Comparison of ENCODE assay signal across 20 cellular contexts in genomic region chr2:237218756-237219155, GRCh38.
DNase-seq lines count a peak whose midpoint lies in the region; ATAC-seq and TF ChIP-seq lines count a peak whose summit lies in the region.
"Had no signal": no experiment of that assay in that cellular context is flagged by ENCODE, and none has a peak within 500 bp of the region (broad histone marks: within the 10 kb centered on the region; RNA-seq: fewer than 3 reads in every experiment).

No MANE protein-coding gene starts in this region.

- no peak for ATAC-seq in GM23338
- no peak for ATAC-seq in T-cell (replicated peaks in 1 of 4)
- no peak for ATAC-seq in HG02588 (IDR thresholded peaks at IDR 0.05; ENCODE audit: unreplicated experiment)
- ATAC-seq: activated naive CD4-positive, alpha-beta T cell treated with anti-CD3 and anti-CD28 coated beads, Interleukin-2, amount 50 U/mL, for 72 hours; left lobe of liver had no signal

- in situ Hi-C loops in GM13977 (cut with MboI; ENCODE audit: low pct_unique_long_range_greater_than_20kb, low sequenced_read_pairs, unreplicated experiment): no loop called here

- DNase-seq in GM23338 (ENCODE audit: low spot score) (no peak), RPMI7951 (ENCODE audit: low read depth) (peak; percentile 59), fibroblast of mammary gland (ENCODE audit: low read depth) (peak; percentile 85), suprapubic skin (ENCODE audit: low spot score in 2 of 2) (no peak), T-cell (no peak), GM13977 (ENCODE audit: low spot score) (no peak)
- DNase-seq: activated CD4-positive, alpha-beta T cell treated with anti-CD3 and anti-CD28 coated beads, Interleukin-2, amount 50 U/mL, for 1 hour; GF-D8; Karpas-422; midbrain; NCI-H187 treated with DMSO at 0.1 percent for 48 hours; SHP77; sigmoid colon had no signal

- peaks cover 32% of the 10 kb centered on the region for H3K4me1 Mint-ChIP-seq in GM23338
- no peaks in the 10 kb centered on the region for H3K4me1 Mint-ChIP-seq in T-cell
- H3K4me1 Mint-ChIP-seq: B cell had no signal

- peaks cover 4% of the 10 kb centered on the region; the same call in 1 of the 2 replicates for H3K9me2 ChIP-seq in GM23338 (ENCODE audit: insufficient read depth)

- H3K4me1 ChIP-seq in GM23338 (ENCODE audit: insufficient read depth) (peaks cover 12% of the 10 kb centered on the region; the same call in 1 of the 2 replicates), suprapubic skin (peaks cover 25% of the 10 kb centered on the region)

- TF ChIP-seq CTCF in GM23338 (conservative IDR thresholded peaks at IDR 0.05; ENCODE audit: low read depth in 2 of 2) (no peak), fibroblast of mammary gland (conservative IDR thresholded peaks at IDR 0.05; ENCODE audit: control insufficient read depth, insufficient read depth, low read depth, low read length) (no peak), suprapubic skin (IDR thresholded peaks at IDR 0.05) (no peak), GM13977 (IDR thresholded peaks at IDR 0.05; ENCODE audit: extremely low read depth, insufficient read depth, missing control alignments) (no peak)

- TF ChIP-seq POLR2A in suprapubic skin (IDR thresholded peaks at IDR 0.05): no peak

- H3K36me3 Mint-ChIP-seq in GM23338 (ENCODE audit: low read depth) (no peaks in the 10 kb centered on the region; the same call in 2 of the 3 replicates), T-cell (no peaks in the 10 kb centered on the region)
- H3K36me3 Mint-ChIP-seq: activated naive CD4-positive, alpha-beta T cell treated with anti-CD3 and anti-CD28 coated beads, Interleukin-2, amount 50 U/mL, for 72 hours; natural killer cell treated with Interleukin-12 subunit alpha and Interleukin-12 subunit beta and Interleukin-15 and Interleukin-18, amount 100 ng/mL, for 72 hours had no signal

- H3K4me3 ChIP-seq in GM23338 (no peak overlapping the region), fibroblast of mammary gland (ENCODE audit: control insufficient read depth, low read depth, low read length) (no peak overlapping the region), suprapubic skin (no peak overlapping the region)
- H3K4me3 ChIP-seq: ascending aorta, sigmoid colon had no signal

- no peak for TF ChIP-seq EP300 in suprapubic skin (IDR thresholded peaks at IDR 0.05)

- H3F3A ChIP-seq in GM23338 (replicated peaks; ENCODE audit: low read depth): no peaks in the 10 kb centered on the region

- H3K36me3 ChIP-seq in GM23338 (ENCODE audit: insufficient read depth): no peaks in the 10 kb centered on the region
- no peaks in the 10 kb centered on the region for H3K36me3 ChIP-seq in suprapubic skin
- H3K36me3 ChIP-seq: ascending aorta, sigmoid colon had no signal

- H4K20me1 ChIP-seq in GM23338 (replicated peaks; ENCODE audit: insufficient read depth): no peaks in the 10 kb centered on the region

- H3K27ac Mint-ChIP-seq in GM23338: peak overlapping the region; percentile 82; the same call in 1 of the 2 replicates
- no peak overlapping the region for H3K27ac Mint-ChIP-seq in T-cell
- H3K27ac Mint-ChIP-seq: activated naive CD4-positive, alpha-beta T cell treated with anti-CD3 and anti-CD28 coated beads, Interleukin-2, amount 50 U/mL, for 72 hours; B cell; natural killer cell treated with Interleukin-12 subunit alpha and Interleukin-12 subunit beta and Interleukin-15 and Interleukin-18, amount 100 ng/mL, for 72 hours had no signal

- H3K4me2 ChIP-seq in GM23338: peak overlapping the region; percentile 11; the same call in 1 of the 2 replicates

- CTCF ChIA-PET in T-cell (lab: Charles Lee): no interaction called here

- H3K9me3 ChIP-seq in suprapubic skin: no peaks in the 10 kb centered on the region
- H3K9me3 ChIP-seq: ascending aorta, sigmoid colon had no signal

- peaks cover 3% of the 10 kb centered on the region for H3K27me3 Mint-ChIP-seq in GM23338 (ENCODE audit: insufficient read depth, low read depth, poor library complexity)
- peaks cover 16 to 17% of the 10 kb centered on the region in 2 donors for H3K27me3 Mint-ChIP-seq in T-cell

- no peak overlapping the region for H2AFZ ChIP-seq in GM23338

- H3K79me2 ChIP-seq in GM23338 (replicated peaks; ENCODE audit: insufficient read depth): no peaks in the 10 kb centered on the region

- H3K27ac ChIP-seq in GM23338 (ENCODE audit: low read depth): no peak overlapping the region
- H3K27ac ChIP-seq in suprapubic skin: peak overlapping the region; percentile 70
- H3K27ac ChIP-seq: ascending aorta, VCaP had no signal

- H3K4me3 Mint-ChIP-seq in GM23338 (no peak overlapping the region), T-cell (no peak overlapping the region)
- H3K4me3 Mint-ChIP-seq: B cell; natural killer cell treated with Interleukin-12 subunit alpha and Interleukin-12 subunit beta and Interleukin-15 and Interleukin-18, amount 100 ng/mL, for 72 hours had no signal

- 52% methylated on average over 2 of the region's 2 CpGs for WGBS in suprapubic skin

- POLR2A ChIA-PET in T-cell (lab: Charles Lee): no interaction called here

- H3K9me3 Mint-ChIP-seq in GM23338 (peaks cover 2% of the 10 kb centered on the region; the same call in 2 of the 3 replicates), T-cell (no peaks in the 10 kb centered on the region)
- H3K9me3 Mint-ChIP-seq: activated naive CD4-positive, alpha-beta T cell treated with anti-CD3 and anti-CD28 coated beads, Interleukin-2, amount 50 U/mL, for 72 hours; natural killer cell treated with Interleukin-12 subunit alpha and Interleukin-12 subunit beta and Interleukin-15 and Interleukin-18, amount 100 ng/mL, for 72 hours had no signal

- H3K27me3 ChIP-seq in GM23338 (ENCODE audit: insufficient read depth): no peaks in the 10 kb centered on the region
- no peaks in the 10 kb centered on the region for H3K27me3 ChIP-seq in suprapubic skin
- H3K27me3 ChIP-seq: ascending aorta, sigmoid colon had no signal

TF ChIP-seq in GM23338, 12 proteins besides CTCF, POLR2A, EP300 and RAD21:
- no peak for TF ChIP-seq JUNB (IDR thresholded peaks at IDR 0.05; ENCODE audit: unreplicated experiment)
- TF ChIP-seq EZH2 (IDR thresholded peaks at IDR 0.05; ENCODE audit: low read depth, unreplicated experiment): no peak
- TF ChIP-seq STAT1 (IDR thresholded peaks at IDR 0.05; ENCODE audit: unreplicated experiment): no peak
- no peak for TF ChIP-seq EZH2phosphoT487 (IDR thresholded peaks at IDR 0.05; ENCODE audit: unreplicated experiment)
- TF ChIP-seq ZNF331 (CRISPR knock-in tag; IDR thresholded peaks at IDR 0.05; ENCODE audit: low read depth): no peak
- TF ChIP-seq REST (IDR thresholded peaks at IDR 0.05; ENCODE audit: unreplicated experiment): no peak
- no peak for TF ChIP-seq ZNF114 (CRISPR knock-in tag; IDR thresholded peaks at IDR 0.05)

Comparison
In these comparisons a context has a peak if more than half of its experiments do, and no peak if none do; other contexts are left out.
1. DNase-seq: peak in RPMI7951 (single experiment) and fibroblast of mammary gland (single experiment); none in GM23338 (single experiment), suprapubic skin (0 of 2), T-cell (0 of 34) and GM13977 (single experiment).